ENCODE assay signal across 1 cellular context in genomic region chr15:75368689-75369239, GRCh38.
TF ChIP-seq lines count a peak whose summit lies in the region.

No MANE protein-coding gene starts in this region.

TF ChIP-seq in HCT116, 20 proteins besides CTCF, POLR2A, EP300 and RAD21 (continued from another document):
- no peak for TF ChIP-seq REST (IDR thresholded peaks at IDR 0.05; ENCODE audit: low read depth)
- no peak for TF ChIP-seq EGR1 (IDR thresholded peaks at IDR 0.05; ENCODE audit: low read depth)
- no peak for TF ChIP-seq ZBTB33 (IDR thresholded peaks at IDR 0.05; ENCODE audit: extremely low read depth, insufficient replicate concordance, low read length)
- no peak for TF ChIP-seq FOSL1 (IDR thresholded peaks at IDR 0.05; ENCODE audit: low read depth)
- no peak for TF ChIP-seq SP1 (IDR thresholded peaks at IDR 0.05; ENCODE audit: low read depth)
- TF ChIP-seq ELF1 (IDR thresholded peaks at IDR 0.05; ENCODE audit: borderline replicate concordance, low read depth): no peak
- TF ChIP-seq ZFX (IDR thresholded peaks at IDR 0.05): no peak
- no peak for TF ChIP-seq CEBPB (IDR thresholded peaks at IDR 0.05; ENCODE audit: low read depth)
- TF ChIP-seq ATF3 (IDR thresholded peaks at IDR 0.05): no peak
- TF ChIP-seq JUND (IDR thresholded peaks at IDR 0.05): no peak
- no peak for TF ChIP-seq EZH2phosphoT487 (IDR thresholded peaks at IDR 0.05; ENCODE audit: borderline replicate concordance)
- TF ChIP-seq POLR2AphosphoS5 (IDR thresholded peaks at IDR 0.05; ENCODE audit: low read depth, low read length): no peak
- no peak for TF ChIP-seq YY1 (IDR thresholded peaks at IDR 0.05; ENCODE audit: extremely low read depth, insufficient replicate concordance, low read depth, low read length)
- no peak for TF ChIP-seq EZH2 (IDR thresholded peaks at IDR 0.05)
